Comparison of ENCODE assay signal across 1 cellular context in the genomic region with DNA sequence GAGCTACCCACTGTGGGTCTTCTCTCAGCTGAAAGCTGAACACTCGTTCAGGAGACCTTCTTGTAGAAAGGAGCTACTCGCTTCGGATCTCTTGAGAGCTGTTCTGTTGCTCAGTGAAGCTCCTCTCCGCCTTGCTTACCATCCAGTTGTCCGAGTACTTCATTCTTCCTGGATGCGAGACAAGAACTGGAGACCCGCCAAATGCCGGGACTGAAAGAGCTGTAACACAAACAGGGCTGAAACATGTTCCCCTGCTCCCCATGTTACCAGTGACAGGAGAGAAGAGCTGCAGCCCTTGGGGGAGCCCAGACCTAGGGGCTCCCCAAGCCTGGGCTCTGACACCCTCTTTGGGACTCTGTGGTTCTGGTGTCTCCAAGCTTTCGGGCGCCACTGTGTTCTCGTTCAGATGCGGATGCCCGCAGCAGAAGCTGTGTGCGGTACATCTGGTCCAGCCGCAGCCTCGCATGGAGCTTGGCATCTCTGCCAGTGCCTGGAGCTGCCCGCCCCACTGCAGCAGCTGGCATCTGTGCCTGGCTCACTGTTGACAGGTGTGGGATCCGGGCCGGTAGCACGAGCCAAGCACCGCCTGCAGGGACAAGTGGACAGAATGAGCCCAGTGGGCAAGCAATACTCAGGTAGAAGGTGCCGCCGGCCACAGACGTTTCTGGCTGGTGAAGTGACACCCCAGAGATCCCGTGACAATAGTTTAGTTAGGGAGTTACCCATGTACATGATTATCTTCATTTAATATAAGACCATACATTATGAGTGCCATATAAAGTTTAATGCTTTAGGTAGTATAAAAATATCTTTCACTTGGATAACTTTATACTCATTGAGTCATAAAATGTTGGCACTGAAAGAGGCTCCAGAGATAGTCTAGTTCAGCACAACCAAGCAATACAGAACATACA.
TF ChIP-seq lines count a peak whose summit lies in the region.

No MANE protein-coding gene starts in this region.

TF ChIP-seq in GM23338, 12 proteins besides CTCF, POLR2A, EP300 and RAD21 (continued from another document):
- TF ChIP-seq STAT1 (IDR thresholded peaks at IDR 0.05; ENCODE audit: unreplicated experiment) (no peak), ZNF462 (CRISPR knock-in tag; IDR thresholded peaks at IDR 0.05) (no peak), ZNF331 (CRISPR knock-in tag; IDR thresholded peaks at IDR 0.05; ENCODE audit: low read depth) (no peak), NANOG (IDR thresholded peaks at IDR 0.05; ENCODE audit: borderline replicate concordance) (no peak), ZNF114 (CRISPR knock-in tag; IDR thresholded peaks at IDR 0.05) (no peak), EZH2 (IDR thresholded peaks at IDR 0.05; ENCODE audit: low read depth, unreplicated experiment) (no peak)
TF ChIP-seq in GM23338: peak in this region for 0.
